19 cellular contexts compared by ENCODE assay signal in genomic region chr20:19602660-19603389, GRCh38.
DNase-seq lines count a peak whose midpoint lies in the region; ATAC-seq, FAIRE-seq and TF ChIP-seq lines count a peak whose summit lies in the region.
"Had no signal": no experiment of that assay in that cellular context is flagged by ENCODE, and none has a peak within 500 bp of the region (broad histone marks: within the 10 kb centered on the region; RNA-seq: fewer than 3 reads in every experiment).

No MANE protein-coding gene starts in this region.

- TF ChIP-seq CTCF in HepG2 (CRISPR knock-in tag; IDR thresholded peaks at IDR 0.05): no peak
- no peak for TF ChIP-seq CTCF in right lobe of liver (IDR thresholded peaks at IDR 0.05)
- TF ChIP-seq CTCF in glutamatergic neuron (IDR thresholded peaks at IDR 0.05; ENCODE audit: partially characterized antibody, unreplicated experiment): no peak

- H3K9ac ChIP-seq in HepG2 (ENCODE audit: insufficient read depth, low read depth, low read length): no peak overlapping the region
- H3K9ac ChIP-seq: GM23248 had no signal

- ATAC-seq in HepG2: peak; percentile 61
- no peak for ATAC-seq in right lobe of liver
- ATAC-seq: T-helper 17 cell had no signal

- H3K27ac Mint-ChIP-seq in glutamatergic neuron (ENCODE audit: unreplicated experiment): no peak overlapping the region
- H3K27ac Mint-ChIP-seq in CD8-positive, alpha-beta memory T cell: no peak overlapping the region
- H3K27ac Mint-ChIP-seq: T-helper 17 cell had no signal

- peaks cover 4% of the 10 kb centered on the region for H3K4me1 Mint-ChIP-seq in glutamatergic neuron (ENCODE audit: low read depth, unreplicated experiment)
- no peaks in the 10 kb centered on the region for H3K4me1 Mint-ChIP-seq in CD8-positive, alpha-beta memory T cell
- H3K4me1 Mint-ChIP-seq: CD14-positive monocyte, T-helper 17 cell had no signal

- peak overlapping the region; percentile 37 for H3K4me2 ChIP-seq in HepG2 (ENCODE audit: low read depth, low read length)

- H4K20me1 ChIP-seq in HepG2 (ENCODE audit: insufficient read depth, low read length): no peaks in the 10 kb centered on the region

- peaks cover 2 to 3% of the 10 kb centered on the region in 2 experiments; a peak in 3 of 5 replicates for H3K27me3 ChIP-seq in HepG2 (ENCODE audit: control insufficient read depth in 1 of 2, insufficient read depth in 2 of 2, low read length in 2 of 2)
- no peaks in the 10 kb centered on the region for H3K27me3 ChIP-seq in right lobe of liver
- no peaks in the 10 kb centered on the region for H3K27me3 ChIP-seq in CD8-positive, alpha-beta memory T cell (ENCODE audit: insufficient read depth, low read length, poor library complexity, severe bottlenecking)

- no TSS peak for BruUV-seq in HepG2 (replicated peaks; lab: Mats Ljungman, UMichigan)

- FAIRE-seq in HepG2 (lab: Jason Lieb, UNC): no peak
- FAIRE-seq: GM12891, GM18507 had no signal

- H3K4me1 ChIP-seq in HepG2 (ENCODE audit: insufficient read depth, low read length) (peaks cover 56% of the 10 kb centered on the region), right lobe of liver (no peaks in the 10 kb centered on the region)
- no peaks in the 10 kb centered on the region for H3K4me1 ChIP-seq in CD8-positive, alpha-beta memory T cell (ENCODE audit: insufficient read depth, low read length)

- TF ChIP-seq POLR2A in HepG2 (IDR thresholded peaks at IDR 0.05; ENCODE audit: insufficient read depth in 1 of 2, low read depth in 2 of 2, low read length in 2 of 2): no peak
- TF ChIP-seq POLR2A in right lobe of liver (IDR thresholded peaks at IDR 0.05): no peak

- TF ChIP-seq RAD21 in HepG2 (CRISPR knock-in tag; IDR thresholded peaks at IDR 0.05): no peak

- POLR2A ChIA-PET in HepG2 (lab: Yijun Ruan, JAX): no interaction called here
- POLR2A ChIA-PET in CD8-positive, alpha-beta memory T cell (lab: Charles Lee): no interaction called here

- H3K9me3 Mint-ChIP-seq in glutamatergic neuron (ENCODE audit: unreplicated experiment): peaks cover 3% of the 10 kb centered on the region
- no peaks in the 10 kb centered on the region for H3K9me3 Mint-ChIP-seq in CD8-positive, alpha-beta memory T cell
- H3K9me3 Mint-ChIP-seq: CD14-positive monocyte had no signal

- H3K4me3 Mint-ChIP-seq in glutamatergic neuron (ENCODE audit: unreplicated experiment): no peak overlapping the region
- no peak overlapping the region for H3K4me3 Mint-ChIP-seq in CD8-positive, alpha-beta memory T cell
- H3K4me3 Mint-ChIP-seq: CD14-positive monocyte, T-helper 17 cell had no signal

- peaks cover 3% of the 10 kb centered on the region for H3K27me3 Mint-ChIP-seq in glutamatergic neuron (ENCODE audit: unreplicated experiment)
- H3K27me3 Mint-ChIP-seq in CD8-positive, alpha-beta memory T cell: peaks cover 0 to 1% of the 10 kb centered on the region in 2 donors
- H3K27me3 Mint-ChIP-seq: T-helper 17 cell had no signal

- 23% methylated on average over 9 of the region's 9 CpGs for WGBS in HepG2 (ENCODE audit: low lambda C conversion rate)
- 43% methylated on average over 7 of the region's 9 CpGs for WGBS in right lobe of liver (ENCODE audit: insufficient coverage, low coverage, low lambda C conversion rate, missing lambda C conversion rate)

- no peak overlapping the region for H3K27ac ChIP-seq in HepG2 (ENCODE audit: extremely low read length, insufficient read depth, low read length)
- no peak overlapping the region for H3K27ac ChIP-seq in right lobe of liver
- no peak overlapping the region for H3K27ac ChIP-seq in CD8-positive, alpha-beta memory T cell (ENCODE audit: low read depth, low read length)
- H3K27ac ChIP-seq: GM23248, HL-60 had no signal

- in situ Hi-C loops in HepG2 (cut with HindIII; ENCODE audit: extremely low pct_ligation_motif_present, low pct_unique_long_range_greater_than_20kb): no loop called here

- no peak for TF ChIP-seq EP300 in HepG2 (IDR thresholded peaks at IDR 0.05; ENCODE audit: low read depth in 2 of 2, low read length in 2 of 2)
- TF ChIP-seq EP300 in HepG2 (CRISPR knock-in tag; IDR thresholded peaks at IDR 0.05; ENCODE audit: borderline replicate concordance): no peak

- no peaks in the 10 kb centered on the region for H3K36me3 Mint-ChIP-seq in glutamatergic neuron (ENCODE audit: unreplicated experiment)
- H3K36me3 Mint-ChIP-seq in CD8-positive, alpha-beta memory T cell: no peaks in the 10 kb centered on the region
- H3K36me3 Mint-ChIP-seq: CD14-positive monocyte had no signal

- DNase-seq in HepG2 (ENCODE audit: low spot score): no peak
- DNase-seq in right lobe of liver: no peak
- peak; percentile 60 for DNase-seq in NCI-H510A treated with DMSO at 0.1 percent for 48 hours (lab: John Stamatoyannopoulos, UW)
- peak; percentile 26 for DNase-seq in glutamatergic neuron
- no peak for DNase-seq in OCI-M2 (lab: John Stamatoyannopoulos, UW; ENCODE audit: unreplicated experiment)
- no peak for DNase-seq in ureter (ENCODE audit: low spot score)
- no peak for DNase-seq in CD8-positive, alpha-beta memory T cell
- DNase-seq: Calu3, GF-D8, GM23248, HCEC 1CT, NCI-H1694, NCI-H2107, RPMI8226, T-helper 17 cell had no signal

- intact Hi-C loops in HepG2 (cut with micrococcal nuclease; ENCODE audit: unreplicated experiment): loop anchor here (10.0 kb wide), 1 partner anchor 152 kb away; the partner anchor contains the start of gene RIN2
- intact Hi-C loops in right lobe of liver (cut with DNase I): no loop called here

- H3K4me3 ChIP-seq in HepG2 (replicated peaks in 1 of 3; ENCODE audit: insufficient read depth in 1 of 3, low read depth in 2 of 3, low read length in 3 of 3) (no peak overlapping the region), right lobe of liver (no peak overlapping the region)
- H3K4me3 ChIP-seq in CD8-positive, alpha-beta memory T cell (ENCODE audit: low read length): no peak overlapping the region
- H3K4me3 ChIP-seq: GM23248 had no signal

- CTCF ChIA-PET in HepG2 (lab: Yijun Ruan, JAX; ENCODE audit: low intra/inter-chr PET ratio, low total read pairs): no interaction called here
- CTCF ChIA-PET in CD8-positive, alpha-beta memory T cell (lab: Charles Lee): no interaction called here

- H3K79me2 ChIP-seq in HepG2 (ENCODE audit: insufficient read depth, low read length): no peaks in the 10 kb centered on the region

- H3K9me3 ChIP-seq in HepG2 (ENCODE audit: low read length) (no peaks in the 10 kb centered on the region), right lobe of liver (no peaks in the 10 kb centered on the region)
- no peaks in the 10 kb centered on the region for H3K9me3 ChIP-seq in CD8-positive, alpha-beta memory T cell (ENCODE audit: low read length)

- no peaks in the 10 kb centered on the region for H3K36me3 ChIP-seq in HepG2 (replicated peaks in 1 of 2; ENCODE audit: control insufficient read depth in 1 of 2, insufficient read depth in 2 of 2, low read length in 2 of 2)
- no peaks in the 10 kb centered on the region for H3K36me3 ChIP-seq in right lobe of liver
- no peaks in the 10 kb centered on the region for H3K36me3 ChIP-seq in CD8-positive, alpha-beta memory T cell (ENCODE audit: insufficient read depth, low read length)

- peak overlapping the region; percentile 55 for H2AFZ ChIP-seq in HepG2 (ENCODE audit: low read length)
- H2AFZ ChIP-seq: GM23248 had no signal

TF ChIP-seq in HepG2, 621 proteins besides CTCF, POLR2A, EP300 and RAD21 (continues in another document):
- TF ChIP-seq ZBTB33 (CRISPR knock-in tag; IDR thresholded peaks at IDR 0.05): peak; percentile 49; the same call in 1 of the 2 replicates
- TF ChIP-seq ZNF687 (CRISPR knock-in tag; IDR thresholded peaks at IDR 0.05): peak; percentile 42
- TF ChIP-seq POGZ (CRISPR knock-in tag; IDR thresholded peaks at IDR 0.05): no peak

Comparison
In these comparisons a context has a peak if more than half of its experiments do, and no peak if none do; other contexts are left out.
1. DNase-seq: peak in NCI-H510A treated with DMSO at 0.1 percent for 48 hours (single experiment) and glutamatergic neuron (single experiment); none in HepG2 (single experiment), right lobe of liver (0 of 3), OCI-M2 (single experiment), ureter (single experiment) and CD8-positive, alpha-beta memory T cell (0 of 5).